Comparison of ENCODE assay signal across 16 cellular contexts in the genomic region with DNA sequence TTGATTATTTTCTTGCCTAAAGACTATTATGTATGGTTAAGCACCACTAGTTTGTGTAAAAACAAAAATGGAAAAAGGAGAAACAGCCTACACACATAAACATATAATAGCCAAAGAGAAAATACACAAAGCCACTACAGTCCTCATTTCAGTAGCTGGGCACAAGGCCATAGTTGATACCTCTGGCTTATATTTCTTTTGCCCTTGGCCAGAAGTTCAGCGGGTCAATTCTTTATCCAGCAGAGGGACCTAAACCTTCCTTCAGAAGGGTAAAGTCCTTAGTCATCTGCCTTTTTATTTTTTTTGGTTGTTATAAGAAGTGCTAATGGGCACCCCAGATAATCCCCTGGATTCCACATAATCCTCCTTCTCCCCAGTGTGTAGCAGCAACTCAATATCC.
DNase-seq lines count a peak whose midpoint lies in the region; TF ChIP-seq lines count a peak whose summit lies in the region.
"Had no signal": no experiment of that assay in that cellular context is flagged by ENCODE, and none has a peak within 500 bp of the region (broad histone marks: within the 10 kb centered on the region; RNA-seq: fewer than 3 reads in every experiment).

No MANE protein-coding gene starts in this region.

- WGBS in endodermal cell (ENCODE audit: insufficient coverage in 1 of 2, insufficient read length in 1 of 2), 2 experiments, result 80 to 100% methylated on average over 1 of the region's 1 CpG

- H3K4me3 Mint-ChIP-seq in endodermal cell, result no peak overlapping the region
- H3K4me3 Mint-ChIP-seq in neural progenitor cell, result no peak overlapping the region
- H3K4me3 Mint-ChIP-seq: CD4-positive, CD25-positive, alpha-beta regulatory T cell had no signal

- H3K27ac Mint-ChIP-seq in endodermal cell (no peak overlapping the region), neural progenitor cell (no peak overlapping the region)
- H3K27ac Mint-ChIP-seq: CD4-positive, CD25-positive, alpha-beta regulatory T cell had no signal

- H4K20me1 ChIP-seq in Karpas-422 (ENCODE audit: insufficient read depth, low read depth, low read length), result no peaks in the 10 kb centered on the region
- no peaks in the 10 kb centered on the region for H4K20me1 ChIP-seq in neural progenitor cell (ENCODE audit: low read depth)

- TF ChIP-seq CTCF in endodermal cell (conservative IDR thresholded peaks at IDR 0.05) (peak; percentile 35), neural progenitor cell (IDR thresholded peaks at IDR 0.05) (no peak)

- peaks cover 25% of the 10 kb centered on the region for H3F3A ChIP-seq in neural progenitor cell (ENCODE audit: low read depth)

- H3K27me3 Mint-ChIP-seq in endodermal cell (ENCODE audit: insufficient read depth), result no peaks in the 10 kb centered on the region
- no peaks in the 10 kb centered on the region for H3K27me3 Mint-ChIP-seq in neural progenitor cell (ENCODE audit: insufficient read depth, low read depth)
- H3K27me3 Mint-ChIP-seq: CD4-positive, CD25-positive, alpha-beta regulatory T cell; CD8-positive, alpha-beta memory T cell had no signal

- H3K9me3 ChIP-seq in Karpas-422 (ENCODE audit: low read length) (no peaks in the 10 kb centered on the region), endodermal cell (ENCODE audit: control insufficient read depth, low read length) (no peaks in the 10 kb centered on the region), neural progenitor cell (ENCODE audit: low read depth) (no peaks in the 10 kb centered on the region)
- H3K9me3 ChIP-seq: BE2C had no signal

- H3K9me3 Mint-ChIP-seq in endodermal cell (no peaks in the 10 kb centered on the region), neural progenitor cell (no peaks in the 10 kb centered on the region)
- H3K9me3 Mint-ChIP-seq: CD8-positive, alpha-beta memory T cell had no signal

- H3K9ac ChIP-seq in Karpas-422 (ENCODE audit: low read length), result no peak overlapping the region
- H3K9ac ChIP-seq in endodermal cell (ENCODE audit: extremely low read depth, low read length, poor library complexity, severe bottlenecking), result no peak overlapping the region
- no peak overlapping the region for H3K9ac ChIP-seq in neural progenitor cell
- H3K9ac ChIP-seq: GM23248 had no signal

- DNase-seq in Karpas-422 (peak; percentile 37), endodermal cell (no peak), neural progenitor cell (ENCODE audit: low spot score) (peak; percentile 24), NCI-H1105 treated with DMSO at 0.1 percent for 48 hours (lab: John Stamatoyannopoulos, UW) (no peak), LoVo (ENCODE audit: low spot score) (no peak)
- DNase-seq in effector CD8-positive, alpha-beta T cell (lab: John Stamatoyannopoulos, UW), result no peak
- DNase-seq: ACHN; BE2C; C1 segment of cervical spinal cord; CD4-positive, CD25-positive, alpha-beta regulatory T cell; CD8-positive, alpha-beta memory T cell; COR-L47; GM23248; HCEC 1CT; IMR-90 had no signal

- H3K4me2 ChIP-seq in Karpas-422 (ENCODE audit: low read depth, low read length, poor library complexity, severe bottlenecking) (no peak overlapping the region), neural progenitor cell (no peak overlapping the region)

- H3K79me2 ChIP-seq in Karpas-422 (ENCODE audit: low read length) (no peaks in the 10 kb centered on the region), neural progenitor cell (ENCODE audit: low read depth) (no peaks in the 10 kb centered on the region)

- H3K36me3 Mint-ChIP-seq in endodermal cell (ENCODE audit: low read depth) (peaks cover 3% of the 10 kb centered on the region), neural progenitor cell (peaks cover 21% of the 10 kb centered on the region)
- H3K36me3 Mint-ChIP-seq: CD8-positive, alpha-beta memory T cell had no signal

- H3K4me3 ChIP-seq in Karpas-422 (ENCODE audit: low read length), result no peak overlapping the region
- no peak overlapping the region for H3K4me3 ChIP-seq in endodermal cell (ENCODE audit: low read length)
- no peak overlapping the region for H3K4me3 ChIP-seq in neural progenitor cell
- H3K4me3 ChIP-seq: GM23248 had no signal

- H3K27me3 ChIP-seq in Karpas-422 (ENCODE audit: low read length) (no peaks in the 10 kb centered on the region), endodermal cell (ENCODE audit: control insufficient read depth, insufficient read depth, low read length, poor library complexity, severe bottlenecking) (no peaks in the 10 kb centered on the region), neural progenitor cell (no peaks in the 10 kb centered on the region)
- H3K27me3 ChIP-seq: BE2C had no signal

- H2AFZ ChIP-seq in Karpas-422 (ENCODE audit: low read length) (no peak overlapping the region), neural progenitor cell (replicated peaks) (no peak overlapping the region)
- H2AFZ ChIP-seq: GM23248 had no signal

- H3K4me1 ChIP-seq in Karpas-422 (ENCODE audit: low read length), result no peaks in the 10 kb centered on the region
- no peaks in the 10 kb centered on the region for H3K4me1 ChIP-seq in endodermal cell (ENCODE audit: control insufficient read depth, insufficient read depth, low read length)
- H3K4me1 ChIP-seq in neural progenitor cell, result peaks cover 47% of the 10 kb centered on the region
- H3K4me1 ChIP-seq: BE2C had no signal

- no peak overlapping the region for H3K27ac ChIP-seq in Karpas-422 (ENCODE audit: low read length)
- H3K27ac ChIP-seq in endodermal cell (ENCODE audit: low read depth, low read length), result no peak overlapping the region
- no peak overlapping the region for H3K27ac ChIP-seq in neural progenitor cell
- H3K27ac ChIP-seq: GM23248, HL-60 had no signal

- no peaks in the 10 kb centered on the region for H3K9me2 ChIP-seq in Karpas-422 (replicated peaks; ENCODE audit: insufficient read depth, low read length)

- H3K36me3 ChIP-seq in Karpas-422 (ENCODE audit: insufficient read depth, low read length) (no peaks in the 10 kb centered on the region), endodermal cell (ENCODE audit: control insufficient read depth, insufficient read depth, low read length) (no peaks in the 10 kb centered on the region), neural progenitor cell (no peaks in the 10 kb centered on the region)
- H3K36me3 ChIP-seq: BE2C had no signal

- peaks cover 13% of the 10 kb centered on the region for H3K4me1 Mint-ChIP-seq in endodermal cell
- peaks cover 35% of the 10 kb centered on the region for H3K4me1 Mint-ChIP-seq in neural progenitor cell
- H3K4me1 Mint-ChIP-seq: CD4-positive, CD25-positive, alpha-beta regulatory T cell; CD8-positive, alpha-beta memory T cell had no signal

Comparison
In these comparisons a context has a peak if more than half of its experiments do, and no peak if none do; other contexts are left out.
1. DNase-seq: peak in Karpas-422 (single experiment) and neural progenitor cell (single experiment); none in endodermal cell (single experiment), NCI-H1105 treated with DMSO at 0.1 percent for 48 hours (single experiment), effector CD8-positive, alpha-beta T cell (single experiment) and LoVo (single experiment).